In the genomic region with DNA sequence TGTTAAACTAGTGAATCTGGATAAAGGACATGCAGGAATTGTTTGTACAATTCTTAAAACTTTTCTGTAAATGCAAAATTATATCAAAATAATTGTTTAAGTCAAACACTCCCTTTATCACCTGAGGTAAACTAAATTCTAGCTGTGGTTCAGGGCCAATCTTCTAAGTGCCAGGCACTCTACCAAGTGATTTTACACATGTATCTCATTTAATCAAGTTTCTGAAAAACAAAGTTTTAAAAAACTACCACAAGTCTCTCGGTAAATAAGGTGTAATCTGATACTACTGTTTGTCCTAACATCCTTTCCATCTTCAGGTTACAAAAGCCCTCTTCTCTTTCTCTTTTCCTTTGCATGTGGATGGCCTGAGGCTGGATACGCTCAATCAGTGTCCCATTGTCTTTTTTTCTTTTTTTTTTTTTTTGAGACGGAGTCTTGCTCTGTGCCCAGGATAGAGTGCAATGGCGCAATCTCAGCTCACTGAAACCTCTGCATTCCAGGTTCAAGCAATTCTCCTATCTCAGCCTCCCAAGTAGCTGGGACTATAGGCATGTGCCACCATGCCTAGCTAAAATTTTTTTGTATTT, we compare ENCODE assay signal across 14 cellular contexts. TPM values are rescaled to one million over a fixed set of nuclear protein-coding genes. Genes with fewer than 3 reads are reported as not detected.
DNase-seq lines count a peak whose midpoint lies in the region; FAIRE-seq and TF ChIP-seq lines count a peak whose summit lies in the region.
"Had no signal": no experiment of that assay in that cellular context is flagged by ENCODE, and none has a peak within 500 bp of the region (broad histone marks: within the 10 kb centered on the region; RNA-seq: fewer than 3 reads in every experiment).

No MANE protein-coding gene starts in this region.

- DNase-seq in H9 (no peak), NCI-H69 (lab: John Stamatoyannopoulos, UW) (peak; percentile 1), H1 (ENCODE audit: low read depth in 1 of 2, low spot score in 2 of 2) (no peak), mesendoderm (peak; percentile 54), D341Med (ENCODE audit: low spot score) (no peak), MV-4-11 (lab: John Stamatoyannopoulos, UW) (no peak), NCI-H2171 (lab: John Stamatoyannopoulos, UW) (no peak)
- DNase-seq: CD8-positive, alpha-beta memory T cell; NCI-H1417; NCI-H2029; NCI-H524 treated with DMSO at 0.1 percent for 48 hours; T-helper 1 cell had no signal

- H3K4me2 ChIP-seq in H9 (ENCODE audit: insufficient read depth, insufficient read length, low read length) (peak overlapping the region; percentile 29), H1 (ENCODE audit: insufficient read depth in 1 of 2, low read depth in 2 of 2, low read length in 2 of 2) (peak overlapping the region; percentile 19 to 40; a peak in 1 of 4 replicates), mesendoderm (ENCODE audit: low read length) (no peak overlapping the region)

- H4K8ac ChIP-seq in H9 (replicated peaks; ENCODE audit: insufficient read length, low read depth, low read length) (peak overlapping the region; percentile 90), H1 (ENCODE audit: extremely low read depth, insufficient read depth, low read length) (no peak overlapping the region), mesendoderm (ENCODE audit: low read depth, low read length) (no peak overlapping the region)

- no peaks in the 10 kb centered on the region for H4K20me1 ChIP-seq in H9 (ENCODE audit: control insufficient read depth, insufficient read depth, insufficient read length)
- H4K20me1 ChIP-seq in H1 (replicated peaks in 1 of 2; ENCODE audit: control insufficient read depth in 1 of 2, insufficient read depth in 2 of 2, low read length in 2 of 2) = no peaks in the 10 kb centered on the region

- H3K27me3 Mint-ChIP-seq in H9 (ENCODE audit: low read depth) = no peaks in the 10 kb centered on the region
- H3K27me3 Mint-ChIP-seq: CD8-positive, alpha-beta memory T cell had no signal

- no peak for TF ChIP-seq EP300 in H1 (IDR thresholded peaks at IDR 0.05; ENCODE audit: borderline replicate concordance in 1 of 2, low read depth in 2 of 2, low read length in 2 of 2)

- no peak overlapping the region for H3K56ac ChIP-seq in H9 (ENCODE audit: insufficient read length, low read depth, low read length)
- H3K56ac ChIP-seq in H1 (replicated peaks; ENCODE audit: insufficient read length, low read depth, low read length) = no peak overlapping the region
- no peak overlapping the region for H3K56ac ChIP-seq in mesendoderm (ENCODE audit: low read length)

- H3K4me3 Mint-ChIP-seq in H9 = peak overlapping the region in 1 of 2 experiments; percentile 1; a peak in 1 of 5 replicates
- H3K4me3 Mint-ChIP-seq: CD8-positive, alpha-beta memory T cell had no signal

- peak overlapping the region; percentile 78 for H3K18ac ChIP-seq in H9 (ENCODE audit: insufficient read length, low read depth, low read length)
- H3K18ac ChIP-seq in H1 (ENCODE audit: extremely low read depth, low read length) = peak overlapping the region; percentile 19; the same call in 1 of the 2 replicates
- no peak overlapping the region for H3K18ac ChIP-seq in mesendoderm (ENCODE audit: low read length)

- no peaks in the 10 kb centered on the region for H3K27me3 ChIP-seq in H9 (ENCODE audit: insufficient read depth, low read length)
- no peaks in the 10 kb centered on the region for H3K27me3 ChIP-seq in H1 (replicated peaks in 1 of 4; ENCODE audit: control insufficient read depth in 3 of 4, extremely low read depth in 1 of 4, insufficient read depth in 3 of 4, low read length in 3 of 4)
- H3K27me3 ChIP-seq in mesendoderm (ENCODE audit: insufficient read depth, low read length, poor library complexity) = no peaks in the 10 kb centered on the region

- H4K91ac ChIP-seq in H9 (ENCODE audit: insufficient read length, low read depth, low read length) (no peak overlapping the region), H1 (replicated peaks; ENCODE audit: insufficient read length, low read length) (no peak overlapping the region)

- H2AFZ ChIP-seq in H9 (ENCODE audit: low read length) (no peak overlapping the region), H1 (ENCODE audit: low read length) (no peak overlapping the region)

- H3K36me3 Mint-ChIP-seq in H9 (ENCODE audit: insufficient read depth in 1 of 3, low read depth in 3 of 3) = peaks cover under 1 to 9% (median 2%) of the 10 kb centered on the region in 3 experiments; a peak in 5 of 7 replicates

- H4K5ac ChIP-seq in H9 (ENCODE audit: insufficient read length, low read depth, low read length) (no peak overlapping the region), H1 (ENCODE audit: insufficient read length, low read depth, low read length) (peak overlapping the region; percentile 96), mesendoderm (ENCODE audit: low read length) (no peak overlapping the region)

- H3K4me1 ChIP-seq in H9 (ENCODE audit: insufficient read depth, low read length) (no peaks in the 10 kb centered on the region; the same call in 1 of the 2 replicates), H1 (replicated peaks in 1 of 4; ENCODE audit: control insufficient read depth in 3 of 4, insufficient read depth in 4 of 4, low read length in 3 of 4) (peaks cover 0 to 10% (median 1%) of the 10 kb centered on the region in 4 experiments; a peak in 3 of 7 replicates), mesendoderm (ENCODE audit: control insufficient read depth, low read depth, low read length) (no peaks in the 10 kb centered on the region)

- no peak for TF ChIP-seq POLR2A in H1 (IDR thresholded peaks at IDR 0.05; ENCODE audit: control extremely low read depth in 1 of 2, low read depth in 2 of 2, low read length in 2 of 2)

- H2BK120ac ChIP-seq in H9 (ENCODE audit: low read depth, low read length, poor library complexity, severe bottlenecking) = no peak overlapping the region
- no peak overlapping the region for H2BK120ac ChIP-seq in H1 (replicated peaks; ENCODE audit: low read depth, low read length)
- no peak overlapping the region for H2BK120ac ChIP-seq in mesendoderm (ENCODE audit: low read depth, low read length)

- H2BK12ac ChIP-seq in H9 (ENCODE audit: insufficient read length, low read depth, low read length) (no peak overlapping the region), H1 (ENCODE audit: low read depth, low read length) (peak overlapping the region; percentile 63; the same call in 1 of the 2 replicates)

- H3K36me3 ChIP-seq in H1 (ENCODE audit: control insufficient read depth in 2 of 4, insufficient read depth in 4 of 4, low read length in 3 of 4) (peaks cover 0 to 8% (median 0%) of the 10 kb centered on the region in 4 experiments; a peak in 3 of 8 replicates), mesendoderm (ENCODE audit: control insufficient read depth, insufficient read depth, low read length) (no peaks in the 10 kb centered on the region)

- TF ChIP-seq CTCF in H9 (conservative IDR thresholded peaks at IDR 0.05) (no peak), H1 (IDR thresholded peaks at IDR 0.05; ENCODE audit: control extremely low read depth in 1 of 3, insufficient read depth in 1 of 3, low read depth in 1 of 3, low read length in 3 of 3) (no peak)

- FAIRE-seq in H1 (lab: Jason Lieb, UNC) = no peak
- FAIRE-seq: HepG2 had no signal

- no CpG with 5 or more reads among the region's 4 CpGs for WGBS in H9 (ENCODE audit: extremely low coverage, insufficient read length, low lambda C conversion rate)
- 32% methylated on average over 3 of the region's 4 CpGs; no CpG with 5 or more reads in 1 of the 2 experiments for WGBS in H1 (ENCODE audit: extremely low coverage in 1 of 2, insufficient coverage in 1 of 2, insufficient read length in 1 of 2, insufficient replicate concordance in 2 of 2, low coverage in 1 of 2, low lambda C conversion rate in 2 of 2, missing lambda C conversion rate in 1 of 2), 2 experiments
- no CpG with 5 or more reads among the region's 4 CpGs for WGBS in mesendoderm (ENCODE audit: extremely low coverage, insufficient coverage, low lambda C conversion rate)

- H2BK20ac ChIP-seq in H9 (ENCODE audit: low read depth, low read length, poor library complexity, severe bottlenecking) (no peak overlapping the region), H1 (ENCODE audit: low read length) (no peak overlapping the region)

- H3K9ac ChIP-seq in H9 (ENCODE audit: extremely low read depth, insufficient read length, low read length) (no peak overlapping the region), H1 (replicated peaks in 1 of 4; ENCODE audit: extremely low read depth in 1 of 4, low read depth in 3 of 4, low read length in 3 of 4) (no peak overlapping the region), mesendoderm (ENCODE audit: low read length) (no peak overlapping the region)

- no peak overlapping the region for H2AK5ac ChIP-seq in H9 (ENCODE audit: insufficient read length, low read length)
- H2AK5ac ChIP-seq in H1 (ENCODE audit: low read depth, low read length) = no peak overlapping the region
- H2AK5ac ChIP-seq in mesendoderm (ENCODE audit: low read length) = no peak overlapping the region

- H3K9me3 ChIP-seq in H9 (ENCODE audit: control insufficient read depth, low read depth, low read length) = no peaks in the 10 kb centered on the region
- no peaks in the 10 kb centered on the region for H3K9me3 ChIP-seq in H1 (ENCODE audit: insufficient read depth in 2 of 2, low read depth in 1 of 2, low read length in 1 of 2)

- H3T11ph ChIP-seq in H9 (ENCODE audit: low read length) = no peak overlapping the region

- POLR2A ChIA-PET in H1 (lab: Charles Lee; ENCODE audit: partially characterized antibody) = interaction anchor here (2.0 kb wide), 1 partner anchor 20 kb away, joined by 7 read pairs; the partner anchor contains the start of genes IFT80 and SMC4

- H3K27ac ChIP-seq in H9 (ENCODE audit: insufficient read length, low read depth, low read length) (no peak overlapping the region), H1 (ENCODE audit: low read depth, low read length) (no peak overlapping the region), mesendoderm (ENCODE audit: low read depth, low read length) (no peak overlapping the region)
- H3K27ac ChIP-seq: HL-60 had no signal

- H3K79me2 ChIP-seq in H9 (ENCODE audit: insufficient read depth, low read length) = no peaks in the 10 kb centered on the region; the same call in 1 of the 2 replicates
- H3K79me2 ChIP-seq in H1 (ENCODE audit: control insufficient read depth in 1 of 2, insufficient read depth in 2 of 2, low read length in 2 of 2) = peaks cover 0 to 5% of the 10 kb centered on the region in 2 experiments; a peak in 1 of 4 replicates
- H3K79me2 ChIP-seq in mesendoderm (ENCODE audit: control insufficient read depth, insufficient read depth, low read length) = no peaks in the 10 kb centered on the region

- H3K79me1 ChIP-seq in H9 (ENCODE audit: insufficient read depth, low read depth, low read length, poor library complexity, severe bottlenecking) = peaks cover 1% of the 10 kb centered on the region
- H3K79me1 ChIP-seq in H1 (ENCODE audit: low read depth, low read length) = no peaks in the 10 kb centered on the region
- no peaks in the 10 kb centered on the region for H3K79me1 ChIP-seq in mesendoderm (ENCODE audit: low read length)

- H2BK15ac ChIP-seq in H9 (ENCODE audit: low read depth, low read length) (no peak overlapping the region), H1 (ENCODE audit: low read length) (no peak overlapping the region), mesendoderm (replicated peaks; ENCODE audit: low read depth) (no peak overlapping the region)

- CTCF ChIA-PET in H1 (lab: Charles Lee; ENCODE audit: partially characterized antibody) = interaction anchor here (0.6 to 0.9 kb wide), 2 partner anchors 11 to 334 kb away, joined by 4 read pairs; no protein-coding TSS in a partner anchor

- H3K23me2 ChIP-seq in H9 (ENCODE audit: insufficient read length, low read depth, low read length, poor library complexity, severe bottlenecking) = no peaks in the 10 kb centered on the region
- H3K23me2 ChIP-seq in H1 (ENCODE audit: low read depth, low read length) = no peaks in the 10 kb centered on the region

- H2BK5ac ChIP-seq in H9 (ENCODE audit: insufficient read length, low read length) (no peak overlapping the region), H1 (ENCODE audit: low read depth, low read length) (0 out of 2 replicates have a peak overlapping the region, but pooled peaks have one; percentile 20), mesendoderm (ENCODE audit: low read length) (no peak overlapping the region)

- H3K14ac ChIP-seq in H9 (ENCODE audit: insufficient read depth, low read length) (no peak overlapping the region), H1 (ENCODE audit: insufficient read length) (no peak overlapping the region)

- peaks cover 16 to 17% of the 10 kb centered on the region in 2 experiments for H3K4me1 Mint-ChIP-seq in H9
- H3K4me1 Mint-ChIP-seq: CD8-positive, alpha-beta memory T cell had no signal

- H3K23ac ChIP-seq in H9 (ENCODE audit: insufficient read length, low read depth, low read length) (no peak overlapping the region), H1 (ENCODE audit: insufficient read length) (no peak overlapping the region), mesendoderm (ENCODE audit: low read length) (no peak overlapping the region)

- no peak for TF ChIP-seq RAD21 in H1 (IDR thresholded peaks at IDR 0.05 in 1 of 2, conservative IDR thresholded peaks at IDR 0.05 in 1 of 2; ENCODE audit: low read depth in 2 of 2, low read length in 2 of 2)

- no peaks in the 10 kb centered on the region for H3K9me3 Mint-ChIP-seq in H9
- H3K9me3 Mint-ChIP-seq: CD8-positive, alpha-beta memory T cell had no signal

- peak overlapping the region in 2 of 3 experiments; percentile 58 to 88; a peak in 5 of 7 replicates for H3K27ac Mint-ChIP-seq in H9

- H3K4me3 ChIP-seq in H1 (ENCODE audit: extremely low read depth in 1 of 4, insufficient read depth in 2 of 4, low read depth in 3 of 4, low read length in 4 of 4) = no peak overlapping the region; a peak in 1 of 8 replicates
- no peak overlapping the region for H3K4me3 ChIP-seq in mesendoderm (ENCODE audit: low read length)

- H3K4ac ChIP-seq in H9 (ENCODE audit: low read depth, low read length) (no peak overlapping the region), H1 (replicated peaks; ENCODE audit: insufficient read length, low read depth, low read length) (no peak overlapping the region), mesendoderm (ENCODE audit: low read depth, low read length) (no peak overlapping the region)

RNA-seq across cellular contexts. Expression of gene IFT80, which starts 19.3 kb away (rescaled TPM):
- total RNA-seq in H9 (2021) = 22.6 and 29.0 TPM in 2 replicates
- total RNA-seq in H1 (2021; fragmentation: NEBNext Ultra II Directional; extraction: Animal tissue kit (Norgen Biotek cat#: 25700)) = 22.4 and 25.9 TPM in 2 replicates
- polyA plus RNA-seq in H1 (2011; rRNA removed) = 4.1 and 7.2 TPM in 2 replicates
- polyA plus RNA-seq in H1 (2011; cell fraction: cytosol; rRNA removed) = 13.3 TPM
- polyA plus RNA-seq in H1 (2011; cell fraction: nucleus; rRNA removed) = 5.9 TPM
- polyA plus RNA-seq in H1 (2012, experiment 1 of 2) = 11.1 to 24.6 TPM (median 15.9 TPM) in 4 replicates
- 0.66 TPM for polyA plus RNA-seq in H1 (2012, experiment 2 of 2)
- 15.1 TPM for polyA plus RNA-seq in H1 (2013, experiment 1 of 2)
- polyA plus RNA-seq in H1 (2013, experiment 2 of 2) = 14.0 TPM
- 6.4 and 9.8 TPM in 2 replicates for polyA minus RNA-seq in H1 (2011; rRNA and poly(A)+ RNA removed)
- 6.2 TPM for polyA minus RNA-seq in H1 (2011; cell fraction: cytosol; rRNA and poly(A)+ RNA removed)
- 31.9 TPM for polyA minus RNA-seq in H1 (2011; cell fraction: nucleus; rRNA and poly(A)+ RNA removed)
- 10.7 TPM for polyA plus RNA-seq in mesendoderm (2013, experiment 1 of 2)
- 8.9 TPM for polyA plus RNA-seq in mesendoderm (2013, experiment 2 of 2)

RNA-seq across cellular contexts. Expression of gene SMC4, which starts 19.7 kb away (rescaled TPM):
- 120 and 130 TPM in 2 replicates for total RNA-seq in H9 (2021)
- total RNA-seq in H1 (2021; fragmentation: NEBNext Ultra II Directional; extraction: Animal tissue kit (Norgen Biotek cat#: 25700)) = 118 and 129 TPM in 2 replicates
- polyA plus RNA-seq in H1 (2011; rRNA removed) = 26.6 and 34.0 TPM in 2 replicates
- 43.2 TPM for polyA plus RNA-seq in H1 (2011; cell fraction: cytosol; rRNA removed)
- polyA plus RNA-seq in H1 (2011; cell fraction: nucleus; rRNA removed) = 61.2 TPM
- 56.6 to 115 TPM (median 74.1 TPM) in 4 replicates for polyA plus RNA-seq in H1 (2012, experiment 1 of 2)
- 7.9 TPM for polyA plus RNA-seq in H1 (2012, experiment 2 of 2)
- 291 TPM for polyA plus RNA-seq in H1 (2013, experiment 1 of 2)
- polyA plus RNA-seq in H1 (2013, experiment 2 of 2) = 273 TPM
- polyA minus RNA-seq in H1 (2011; rRNA and poly(A)+ RNA removed) = 20.3 and 25.7 TPM in 2 replicates
- 53.5 TPM for polyA minus RNA-seq in H1 (2011; cell fraction: cytosol; rRNA and poly(A)+ RNA removed)
- 131 TPM for polyA minus RNA-seq in H1 (2011; cell fraction: nucleus; rRNA and poly(A)+ RNA removed)
- 263 TPM for polyA plus RNA-seq in mesendoderm (2013, experiment 1 of 2)
- 257 TPM for polyA plus RNA-seq in mesendoderm (2013, experiment 2 of 2)

Comparison
In these comparisons a context has a peak if more than half of its experiments do, and no peak if none do; other contexts are left out.
1. DNase-seq: peak in NCI-H69 (single experiment) and mesendoderm (single experiment); none in H9 (single experiment), H1 (0 of 2), D341Med (single experiment), MV-4-11 (single experiment) and NCI-H2171 (single experiment).